Comparison of ENCODE assay signal across 14 cellular contexts in genomic region chr3:70990190-70990589, GRCh38.
DNase-seq lines count a peak whose midpoint lies in the region; ATAC-seq lines count a peak whose summit lies in the region.
"Had no signal": no experiment of that assay in that cellular context is flagged by ENCODE, and none has a peak within 500 bp of the region (broad histone marks: within the 10 kb centered on the region; RNA-seq: fewer than 3 reads in every experiment).

No MANE protein-coding gene starts in this region.

- peaks cover 29% of the 10 kb centered on the region; the same call in 1 of the 2 replicates for H3K36me3 ChIP-seq in SJSA1

- H3K27ac Mint-ChIP-seq in activated CD4-positive, alpha-beta T cell treated with anti-CD3 and anti-CD28 coated beads for 36 hours, result peak overlapping the region; percentile 72
- peak overlapping the region in 1 of 2 donors; percentile 81 for H3K27ac Mint-ChIP-seq in effector memory CD8-positive, alpha-beta T cell
- peak overlapping the region; percentile 78 for H3K27ac Mint-ChIP-seq in stimulated activated effector memory CD8-positive, alpha-beta T cell treated with anti-CD3 and anti-CD28 coated beads, Interleukin-12 subunit alpha, Interleukin-12 subunit beta, amount 100 ng/mL, for 72 hours

- H3K4me1 Mint-ChIP-seq in activated CD4-positive, alpha-beta T cell treated with anti-CD3 and anti-CD28 coated beads for 36 hours, result peaks cover 66% of the 10 kb centered on the region
- peaks cover 19 to 50% of the 10 kb centered on the region in 2 donors for H3K4me1 Mint-ChIP-seq in effector memory CD8-positive, alpha-beta T cell (ENCODE audit: low read depth in 2 of 2)
- peaks cover 49% of the 10 kb centered on the region for H3K4me1 Mint-ChIP-seq in stimulated activated effector memory CD8-positive, alpha-beta T cell treated with anti-CD3 and anti-CD28 coated beads, Interleukin-12 subunit alpha, Interleukin-12 subunit beta, amount 100 ng/mL, for 72 hours

- H3K27me3 ChIP-seq in SJSA1 (replicated peaks), result no peaks in the 10 kb centered on the region

- peaks cover 86% of the 10 kb centered on the region for H3K36me3 Mint-ChIP-seq in activated CD4-positive, alpha-beta T cell treated with anti-CD3 and anti-CD28 coated beads for 36 hours (ENCODE audit: low read depth)
- peaks cover 34% of the 10 kb centered on the region for H3K36me3 Mint-ChIP-seq in effector memory CD8-positive, alpha-beta T cell (ENCODE audit: insufficient read depth)
- peaks cover 90% of the 10 kb centered on the region for H3K36me3 Mint-ChIP-seq in stimulated activated effector memory CD8-positive, alpha-beta T cell treated with anti-CD3 and anti-CD28 coated beads, Interleukin-12 subunit alpha, Interleukin-12 subunit beta, amount 100 ng/mL, for 72 hours

- POLR2A ChIA-PET in activated CD4-positive, alpha-beta T cell treated with anti-CD3 and anti-CD28 coated beads for 36 hours (lab: Charles Lee), result interaction anchor here (0.6 to 0.7 kb wide), 2 partner anchors 139 to 230 kb away, joined by 3 to 10 read pairs; no protein-coding TSS in a partner anchor

- peaks cover 33% of the 10 kb centered on the region for H3K4me1 ChIP-seq in SJSA1 (replicated peaks)

- no peak for DNase-seq in activated CD4-positive, alpha-beta T cell treated with anti-CD3 and anti-CD28 coated beads for 36 hours
- DNase-seq in activated CD4-positive, alpha-beta T cell treated with anti-CD3 and anti-CD28 coated beads, Interleukin-2, amount 50 U/mL, for 4 hours, result no peak
- DNase-seq in SJSA1 (ENCODE audit: low read depth in 1 of 2, low spot score in 2 of 2) (no peak), NOMO-1 (lab: John Stamatoyannopoulos, UW; ENCODE audit: unreplicated experiment in 2 of 2) (no peak), NCI-H2081 treated with DMSO at 0.1 percent for 48 hours (lab: John Stamatoyannopoulos, UW) (no peak), NCI-H1417 (lab: John Stamatoyannopoulos, UW) (no peak)
- DNase-seq in effector memory CD8-positive, alpha-beta T cell, result no peak
- DNase-seq in stimulated activated effector memory CD8-positive, alpha-beta T cell treated with anti-CD3 and anti-CD28 coated beads, Interleukin-12 subunit alpha, Interleukin-12 subunit beta, amount 100 ng/mL, for 72 hours (ENCODE audit: low spot score in 2 of 2), result no peak
- DNase-seq: amygdala, endodermal cell, lower lobe of right lung, NCI-H1694 treated with DMSO at 0.1 percent for 48 hours, NCI-H748 treated with DMSO at 0.1 percent for 48 hours had no signal

- no peak overlapping the region for H3K4me3 Mint-ChIP-seq in activated CD4-positive, alpha-beta T cell treated with anti-CD3 and anti-CD28 coated beads for 36 hours
- peak overlapping the region in 1 of 2 donors; percentile 59 for H3K4me3 Mint-ChIP-seq in effector memory CD8-positive, alpha-beta T cell
- H3K4me3 Mint-ChIP-seq in stimulated activated effector memory CD8-positive, alpha-beta T cell treated with anti-CD3 and anti-CD28 coated beads, Interleukin-12 subunit alpha, Interleukin-12 subunit beta, amount 100 ng/mL, for 72 hours, result no peak overlapping the region
- H3K4me3 Mint-ChIP-seq: endodermal cell had no signal

- peak overlapping the region; percentile 52 for H3K27ac ChIP-seq in SJSA1
- H3K27ac ChIP-seq: 22Rv1, lower lobe of right lung had no signal

- H3K9me3 Mint-ChIP-seq in activated CD4-positive, alpha-beta T cell treated with anti-CD3 and anti-CD28 coated beads for 36 hours (ENCODE audit: low read depth), result no peaks in the 10 kb centered on the region
- no peaks in the 10 kb centered on the region for H3K9me3 Mint-ChIP-seq in effector memory CD8-positive, alpha-beta T cell
- H3K9me3 Mint-ChIP-seq in stimulated activated effector memory CD8-positive, alpha-beta T cell treated with anti-CD3 and anti-CD28 coated beads, Interleukin-12 subunit alpha, Interleukin-12 subunit beta, amount 100 ng/mL, for 72 hours, result no peaks in the 10 kb centered on the region
- H3K9me3 Mint-ChIP-seq: endodermal cell had no signal

- no peaks in the 10 kb centered on the region for H3K9me3 ChIP-seq in SJSA1 (replicated peaks)
- H3K9me3 ChIP-seq: lower lobe of right lung had no signal

- intact Hi-C loops in activated CD4-positive, alpha-beta T cell treated with anti-CD3 and anti-CD28 coated beads for 36 hours (cut with DNase I, micrococcal nuclease), result no loop called here

- no peak overlapping the region for H3K4me3 ChIP-seq in SJSA1
- H3K4me3 ChIP-seq: lower lobe of right lung had no signal

- no peaks in the 10 kb centered on the region for H3K27me3 Mint-ChIP-seq in activated CD4-positive, alpha-beta T cell treated with anti-CD3 and anti-CD28 coated beads for 36 hours
- no peaks in the 10 kb centered on the region for H3K27me3 Mint-ChIP-seq in effector memory CD8-positive, alpha-beta T cell

- CTCF ChIA-PET in activated CD4-positive, alpha-beta T cell treated with anti-CD3 and anti-CD28 coated beads for 36 hours (lab: Charles Lee), result interaction anchor here (0.9 to 1.0 kb wide), 3 partner anchors 16 to 501 kb away, joined by 3 to 4 read pairs (median 3); no protein-coding TSS in a partner anchor

- ATAC-seq in activated CD4-positive, alpha-beta T cell treated with anti-CD3 and anti-CD28 coated beads for 36 hours, result peak; percentile 66
- ATAC-seq in effector memory CD8-positive, alpha-beta T cell (replicated peaks), result peak; percentile 71
- no peak for ATAC-seq in stimulated activated effector memory CD8-positive, alpha-beta T cell treated with anti-CD3 and anti-CD28 coated beads, Interleukin-12 subunit alpha, Interleukin-12 subunit beta, amount 100 ng/mL, for 72 hours
- ATAC-seq: lower lobe of right lung had no signal
